Comparison of ENCODE assay signal across 15 cellular contexts in genomic region chr9:120344230-120344629, GRCh38.
DNase-seq lines count a peak whose midpoint lies in the region; ATAC-seq, FAIRE-seq and TF ChIP-seq lines count a peak whose summit lies in the region.
"Had no signal": no experiment of that assay in that cellular context is flagged by ENCODE, and none has a peak within 500 bp of the region (broad histone marks: within the 10 kb centered on the region; RNA-seq: fewer than 3 reads in every experiment).

No MANE protein-coding gene starts in this region.

- no peak overlapping the region for H2AFZ ChIP-seq in K562 (ENCODE audit: low read depth, low read length)
- H2AFZ ChIP-seq in keratinocyte (ENCODE audit: control insufficient read depth, low read length): no peak overlapping the region

- no peaks in the 10 kb centered on the region for H3K9me1 ChIP-seq in K562 (ENCODE audit: control insufficient read depth, insufficient read depth, low read length)
- no peaks in the 10 kb centered on the region for H3K9me1 ChIP-seq in keratinocyte (ENCODE audit: control insufficient read depth, extremely low read depth, insufficient read depth, low read length)

- H3K4me3 ChIP-seq in BJ (ENCODE audit: low read depth, low read length): no peak overlapping the region
- no peak overlapping the region for H3K4me3 ChIP-seq in K562
- H3K4me3 ChIP-seq in keratinocyte (ENCODE audit: control insufficient read depth in 2 of 3, extremely low read depth in 1 of 3, insufficient read depth in 2 of 3, low read depth in 1 of 3, low read length in 3 of 3): no peak overlapping the region
- no peak overlapping the region for H3K4me3 ChIP-seq in H7 (ENCODE audit: insufficient read depth, low read depth, low read length)
- H3K4me3 ChIP-seq: lower lobe of right lung had no signal

- FAIRE-seq in HTR-8/SVneo (lab: Jason Lieb, UNC) (no peak), K562 (lab: Jason Lieb, UNC) (no peak), keratinocyte (lab: Jason Lieb, UNC) (peak; percentile 94)

- no peak for TF ChIP-seq EP300 in K562 (IDR thresholded peaks at IDR 0.05; ENCODE audit: low read length)

- H3K4me1 ChIP-seq in K562 (replicated peaks in 1 of 2; ENCODE audit: control insufficient read depth in 2 of 2, insufficient read depth in 2 of 2, low read length in 2 of 2): no peaks in the 10 kb centered on the region
- peaks cover 7% of the 10 kb centered on the region for H3K4me1 ChIP-seq in keratinocyte (ENCODE audit: control insufficient read depth, extremely low read depth, insufficient read depth, low read length)
- H3K4me1 ChIP-seq: lower lobe of right lung had no signal

- 7% methylated on average over 2 of the region's 2 CpGs for WGBS in K562 (ENCODE audit: insufficient coverage, low coverage, missing lambda C conversion rate)

- TF ChIP-seq RAD21 in K562 (CRISPR knock-in tag; conservative IDR thresholded peaks at IDR 0.05 in 1 of 2, IDR thresholded peaks at IDR 0.05 in 1 of 2): no peak

- no peak for TF ChIP-seq CTCF in BJ (IDR thresholded peaks at IDR 0.05; ENCODE audit: insufficient read depth, low read depth, low read length)
- TF ChIP-seq CTCF in K562 (IDR thresholded peaks at IDR 0.05 in 2 of 3, conservative IDR thresholded peaks at IDR 0.05 in 1 of 3; ENCODE audit: insufficient read depth in 2 of 3, low read depth in 1 of 3, low read length in 3 of 3): no peak
- TF ChIP-seq CTCF in keratinocyte (optimal IDR thresholded peaks at IDR 0.05 in 1 of 3, IDR thresholded peaks at IDR 0.05 in 1 of 3, conservative IDR thresholded peaks at IDR 0.05 in 1 of 3; ENCODE audit: extremely low read depth in 1 of 3, insufficient read depth in 2 of 3, low read length in 3 of 3): no peak
- no peak for TF ChIP-seq CTCF in CD14-positive monocyte (IDR thresholded peaks at IDR 0.05)

- TF ChIP-seq POLR2A in K562 (conservative IDR thresholded peaks at IDR 0.05): no peak

- no peaks in the 10 kb centered on the region for H3K27me3 ChIP-seq in BJ (ENCODE audit: control insufficient read depth, insufficient read depth, low read length)
- H3K27me3 ChIP-seq in K562 (ENCODE audit: control insufficient read depth in 2 of 2, insufficient read depth in 2 of 2, low read length in 2 of 2): peaks cover 0 to 4% of the 10 kb centered on the region in 2 experiments; a peak in 1 of 5 replicates
- no peaks in the 10 kb centered on the region for H3K27me3 ChIP-seq in keratinocyte (ENCODE audit: control insufficient read depth, extremely low read depth, insufficient read depth, low read length)
- no peaks in the 10 kb centered on the region for H3K27me3 ChIP-seq in H7 (ENCODE audit: control insufficient read depth, insufficient read depth, low read length)

- ATAC-seq in K562 (no peak), GM21576 (IDR thresholded peaks at IDR 0.05; ENCODE audit: unreplicated experiment) (no peak), HG02970 (IDR thresholded peaks at IDR 0.05; ENCODE audit: low FRiP score, unreplicated experiment) (no peak)
- ATAC-seq: activated T-cell treated with anti-CD3 and anti-CD28 coated beads, Interleukin-2, amount 50 U/mL, for 72 hours; lower lobe of right lung; stimulated activated memory B cell treated with anti-CD40 and anti-IgM and Interleukin-4, amounts not matched to agents 10 μg/mL and 1 μg/mL and 100 μg/mL, for 72 hours had no signal

- H3K36me3 Mint-ChIP-seq in CD14-positive monocyte: no peaks in the 10 kb centered on the region
- H3K36me3 Mint-ChIP-seq: stimulated activated memory B cell treated with anti-CD40 and anti-IgM and Interleukin-4, amounts not matched to agents 10 μg/mL and 1 μg/mL and 100 μg/mL, for 72 hours had no signal

- CTCF ChIA-PET in BJ (lab: Yijun Ruan, JAX) (interaction anchor here (2.4 kb wide), 1 partner anchor 789 kb away, joined by 10 read pairs; no protein-coding TSS in a partner anchor), K562 (lab: Yijun Ruan, JAX; ENCODE audit: low intra/inter-chr PET ratio) (no interaction called here)

- H3K36me3 ChIP-seq in BJ (ENCODE audit: control insufficient read depth, insufficient read depth, low read length): no peaks in the 10 kb centered on the region
- no peaks in the 10 kb centered on the region for H3K36me3 ChIP-seq in K562 (ENCODE audit: control insufficient read depth, insufficient read depth, low read length)
- H3K36me3 ChIP-seq in keratinocyte (ENCODE audit: control insufficient read depth in 2 of 2, extremely low read depth in 1 of 2, insufficient read depth in 2 of 2, low read length in 2 of 2): no peaks in the 10 kb centered on the region
- H3K36me3 ChIP-seq in H7 (replicated peaks; ENCODE audit: control insufficient read depth, insufficient read depth, low read length): no peaks in the 10 kb centered on the region
- H3K36me3 ChIP-seq: lower lobe of right lung had no signal

- H3K4me2 ChIP-seq in K562 (ENCODE audit: insufficient read depth, low read length): no peak overlapping the region
- H3K4me2 ChIP-seq in keratinocyte (ENCODE audit: control insufficient read depth, extremely low read depth, insufficient read depth, low read depth, low read length): peak overlapping the region; percentile 37

- H3K27ac Mint-ChIP-seq in CD14-positive monocyte: no peak overlapping the region
- H3K27ac Mint-ChIP-seq: activated T-cell treated with anti-CD3 and anti-CD28 coated beads, Interleukin-2, amount 50 U/mL, for 72 hours; stimulated activated memory B cell treated with anti-CD40 and anti-IgM and Interleukin-4, amounts not matched to agents 10 μg/mL and 1 μg/mL and 100 μg/mL, for 72 hours had no signal

- POLR2A ChIA-PET in BJ (lab: Charles Lee): no interaction called here
- POLR2A ChIA-PET in K562 (lab: Yijun Ruan, JAX): no interaction called here

- DNase-seq in BJ (ENCODE audit: low read depth) (peak; percentile 25), HTR-8/SVneo (ENCODE audit: insufficient read length, low spot score) (peak; percentile 44), K562 (ENCODE audit: extremely low read depth in 1 of 4, low spot score in 3 of 4) (no peak), keratinocyte (ENCODE audit: low read depth, low spot score) (peak; percentile 56), CD14-positive monocyte (ENCODE audit: low spot score) (no peak), H7 (no peak)
- DNase-seq: activated T-cell treated with anti-CD3 and anti-CD28 coated beads, Interleukin-2, amount 50 U/mL, for 72 hours; central memory CD4-positive, alpha-beta T cell; COR-L47; lower lobe of right lung; Right ventricle myocardium superior; stimulated activated CD4-positive, alpha-beta T cell treated with anti-CD3 and anti-CD28 coated beads, Interleukin-1b, Interleukin-23, amount 100 ng/mL, for 48 hours had no signal

- no peak overlapping the region for H3K9ac ChIP-seq in K562 (ENCODE audit: insufficient read depth in 1 of 2, low read depth in 2 of 2, low read length in 2 of 2)
- no peak overlapping the region for H3K9ac ChIP-seq in keratinocyte (ENCODE audit: control insufficient read depth, extremely low read depth, insufficient read depth, low read length)

- H3K4me3 Mint-ChIP-seq in CD14-positive monocyte: no peak overlapping the region
- H3K4me3 Mint-ChIP-seq: activated T-cell treated with anti-CD3 and anti-CD28 coated beads, Interleukin-2, amount 50 U/mL, for 72 hours; stimulated activated memory B cell treated with anti-CD40 and anti-IgM and Interleukin-4, amounts not matched to agents 10 μg/mL and 1 μg/mL and 100 μg/mL, for 72 hours had no signal

- intact Hi-C loops in K562 (cut with micrococcal nuclease): loop anchor here (10.0 kb wide), 1 partner anchor 789 kb away; no protein-coding TSS in a partner anchor
- intact Hi-C loops in CD14-positive monocyte (cut with micrococcal nuclease): no loop called here

- H4K20me1 ChIP-seq in K562 (replicated peaks; ENCODE audit: control insufficient read depth, insufficient read depth, low read length): no peaks in the 10 kb centered on the region; the same call in 1 of the 2 replicates
- no peaks in the 10 kb centered on the region for H4K20me1 ChIP-seq in keratinocyte (ENCODE audit: control insufficient read depth, extremely low read depth, insufficient read depth, low read length)

- H3K79me2 ChIP-seq in K562 (ENCODE audit: control insufficient read depth, insufficient read depth, low read length) (no peaks in the 10 kb centered on the region), keratinocyte (ENCODE audit: control insufficient read depth, insufficient read depth, low read length) (no peaks in the 10 kb centered on the region)

- BruUV-seq in K562 (replicated peaks; lab: Mats Ljungman, UMichigan): no TSS peak

- no peaks in the 10 kb centered on the region for H3K4me1 Mint-ChIP-seq in CD14-positive monocyte
- H3K4me1 Mint-ChIP-seq: stimulated activated memory B cell treated with anti-CD40 and anti-IgM and Interleukin-4, amounts not matched to agents 10 μg/mL and 1 μg/mL and 100 μg/mL, for 72 hours had no signal

- H3K27ac ChIP-seq in K562 (ENCODE audit: extremely low read depth, low read depth, low read length): no peak overlapping the region
- no peak overlapping the region for H3K27ac ChIP-seq in keratinocyte (ENCODE audit: control insufficient read depth, insufficient read depth, low read length)
- H3K27ac ChIP-seq: lower lobe of right lung had no signal

- dilution Hi-C loops in keratinocyte (cut with MboI; ENCODE audit: extremely low pct_ligation_motif_present, low sequenced_read_pairs): no loop called here

- H3K9me3 ChIP-seq in K562 (replicated peaks; ENCODE audit: control insufficient read depth, insufficient read depth, low read depth, low read length) (no peaks in the 10 kb centered on the region), keratinocyte (ENCODE audit: control insufficient read depth, low read depth, low read length) (no peaks in the 10 kb centered on the region)
- H3K9me3 ChIP-seq: lower lobe of right lung had no signal

- H3K27me3 Mint-ChIP-seq in CD14-positive monocyte (ENCODE audit: low read depth in 3 of 3): peaks cover 0 to 6% (median 4%) of the 10 kb centered on the region in 3 donors

- in situ Hi-C loops in K562 (cut with MboI): no loop called here

- H3K9me3 Mint-ChIP-seq in CD14-positive monocyte: no peaks in the 10 kb centered on the region
- H3K9me3 Mint-ChIP-seq: activated T-cell treated with anti-CD3 and anti-CD28 coated beads, Interleukin-2, amount 50 U/mL, for 72 hours; stimulated activated memory B cell treated with anti-CD40 and anti-IgM and Interleukin-4, amounts not matched to agents 10 μg/mL and 1 μg/mL and 100 μg/mL, for 72 hours had no signal

TF ChIP-seq in K562, 482 proteins besides CTCF, POLR2A, EP300 and RAD21:
- TF ChIP-seq ATF3 (IDR thresholded peaks at IDR 0.05) (peak; percentile 52; the same call in 1 of the 2 replicates), ATF3 (CRISPR knock-in tag; conservative IDR thresholded peaks at IDR 0.05) (no peak), ZNF263 (CRISPR knock-in tag; IDR thresholded peaks at IDR 0.05; ENCODE audit: borderline replicate concordance) (no peak)

Comparison
In these comparisons a context has a peak if more than half of its experiments do, and no peak if none do; other contexts are left out.
1. DNase-seq: peak in BJ (single experiment), HTR-8/SVneo (single experiment) and keratinocyte (single experiment); none in K562 (0 of 4), CD14-positive monocyte (single experiment) and H7 (single experiment).